1 cellular context compared by ENCODE assay signal in the genomic region with DNA sequence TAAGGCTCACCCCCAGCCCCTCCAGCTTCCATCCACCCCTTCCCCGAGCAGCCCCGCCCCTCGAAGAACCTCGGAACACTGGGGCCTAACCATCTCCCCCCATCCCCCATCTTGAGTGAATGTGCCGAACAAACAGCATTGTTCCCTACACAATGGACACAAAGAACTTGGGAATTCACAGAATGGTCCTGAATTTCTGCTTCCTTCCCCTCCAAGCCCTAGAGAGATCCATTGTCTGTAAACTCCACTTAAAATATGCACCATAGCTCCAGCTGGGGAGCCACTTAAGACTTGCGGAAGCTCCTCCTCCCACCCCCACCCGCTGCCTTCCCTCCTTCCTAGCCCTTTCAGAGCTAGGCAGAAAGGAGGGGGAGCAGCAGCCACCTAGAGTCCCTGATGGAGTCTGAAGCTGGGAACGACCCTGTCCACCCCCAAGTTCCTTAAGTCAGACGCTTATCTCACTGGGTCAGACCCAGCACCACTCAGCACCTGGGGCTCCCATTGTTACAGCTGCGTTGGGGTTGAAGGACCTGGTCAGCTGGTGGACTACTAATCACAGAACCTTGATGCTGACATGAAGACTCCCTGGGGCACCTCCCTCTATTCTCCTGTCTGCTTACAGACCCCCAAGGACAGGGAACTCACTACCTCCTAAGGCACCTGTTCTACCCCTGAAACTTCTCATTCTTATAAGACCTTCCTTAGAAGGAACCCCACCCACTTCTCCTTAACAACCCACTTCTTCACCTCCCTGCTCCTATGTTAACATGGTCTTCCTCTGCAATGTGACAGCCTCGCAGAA.
TF ChIP-seq lines count a peak whose summit lies in the region.

No MANE protein-coding gene starts in this region.

TF ChIP-seq in WTC11, 78 proteins besides CTCF, POLR2A, EP300 and RAD21 (continued from another document):
- TF ChIP-seq, protein P1, sequence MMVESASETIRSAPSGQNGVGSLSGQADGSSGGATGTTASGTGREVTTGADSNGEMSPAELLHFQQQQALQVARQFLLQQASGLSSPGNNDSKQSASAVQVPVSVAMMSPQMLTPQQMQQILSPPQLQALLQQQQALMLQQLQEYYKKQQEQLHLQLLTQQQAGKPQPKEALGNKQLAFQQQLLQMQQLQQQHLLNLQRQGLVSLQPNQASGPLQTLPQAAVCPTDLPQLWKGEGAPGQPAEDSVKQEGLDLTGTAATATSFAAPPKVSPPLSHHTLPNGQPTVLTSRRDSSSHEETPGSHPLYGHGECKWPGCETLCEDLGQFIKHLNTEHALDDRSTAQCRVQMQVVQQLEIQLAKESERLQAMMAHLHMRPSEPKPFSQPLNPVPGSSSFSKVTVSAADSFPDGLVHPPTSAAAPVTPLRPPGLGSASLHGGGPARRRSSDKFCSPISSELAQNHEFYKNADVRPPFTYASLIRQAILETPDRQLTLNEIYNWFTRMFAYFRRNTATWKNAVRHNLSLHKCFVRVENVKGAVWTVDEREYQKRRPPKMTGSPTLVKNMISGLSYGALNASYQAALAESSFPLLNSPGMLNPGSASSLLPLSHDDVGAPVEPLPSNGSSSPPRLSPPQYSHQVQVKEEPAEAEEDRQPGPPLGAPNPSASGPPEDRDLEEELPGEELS (CRISPR knock-in tag; IDR thresholded peaks at IDR 0.05) = peak; percentile 85; the same call in 1 of the 2 replicates
- TF ChIP-seq CREM (CRISPR knock-in tag; IDR thresholded peaks at IDR 0.05) = 0 out of 2 replicates have a peak, but pooled peaks have one; percentile 40
- TF ChIP-seq PRRX2 (CRISPR knock-in tag; IDR thresholded peaks at IDR 0.05) = no peak
- TF ChIP-seq TEAD1 (CRISPR knock-in tag; IDR thresholded peaks at IDR 0.05) = peak; percentile 93; the same call in 1 of the 2 replicates
- TF ChIP-seq GTF2I (CRISPR knock-in tag; conservative IDR thresholded peaks at IDR 0.05) = 0 out of 2 replicates have a peak, but pooled peaks have one; percentile 63
- peak; percentile 78 for TF ChIP-seq SP1 (CRISPR knock-in tag; conservative IDR thresholded peaks at IDR 0.05)
- no peak for TF ChIP-seq ELF4 (CRISPR knock-in tag; IDR thresholded peaks at IDR 0.05; ENCODE audit: low read depth)
- TF ChIP-seq, protein P2, sequence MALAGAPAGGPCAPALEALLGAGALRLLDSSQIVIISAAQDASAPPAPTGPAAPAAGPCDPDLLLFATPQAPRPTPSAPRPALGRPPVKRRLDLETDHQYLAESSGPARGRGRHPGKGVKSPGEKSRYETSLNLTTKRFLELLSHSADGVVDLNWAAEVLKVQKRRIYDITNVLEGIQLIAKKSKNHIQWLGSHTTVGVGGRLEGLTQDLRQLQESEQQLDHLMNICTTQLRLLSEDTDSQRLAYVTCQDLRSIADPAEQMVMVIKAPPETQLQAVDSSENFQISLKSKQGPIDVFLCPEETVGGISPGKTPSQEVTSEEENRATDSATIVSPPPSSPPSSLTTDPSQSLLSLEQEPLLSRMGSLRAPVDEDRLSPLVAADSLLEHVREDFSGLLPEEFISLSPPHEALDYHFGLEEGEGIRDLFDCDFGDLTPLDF (CRISPR knock-in tag; IDR thresholded peaks at IDR 0.05) = no peak
- TF ChIP-seq, protein P3, sequence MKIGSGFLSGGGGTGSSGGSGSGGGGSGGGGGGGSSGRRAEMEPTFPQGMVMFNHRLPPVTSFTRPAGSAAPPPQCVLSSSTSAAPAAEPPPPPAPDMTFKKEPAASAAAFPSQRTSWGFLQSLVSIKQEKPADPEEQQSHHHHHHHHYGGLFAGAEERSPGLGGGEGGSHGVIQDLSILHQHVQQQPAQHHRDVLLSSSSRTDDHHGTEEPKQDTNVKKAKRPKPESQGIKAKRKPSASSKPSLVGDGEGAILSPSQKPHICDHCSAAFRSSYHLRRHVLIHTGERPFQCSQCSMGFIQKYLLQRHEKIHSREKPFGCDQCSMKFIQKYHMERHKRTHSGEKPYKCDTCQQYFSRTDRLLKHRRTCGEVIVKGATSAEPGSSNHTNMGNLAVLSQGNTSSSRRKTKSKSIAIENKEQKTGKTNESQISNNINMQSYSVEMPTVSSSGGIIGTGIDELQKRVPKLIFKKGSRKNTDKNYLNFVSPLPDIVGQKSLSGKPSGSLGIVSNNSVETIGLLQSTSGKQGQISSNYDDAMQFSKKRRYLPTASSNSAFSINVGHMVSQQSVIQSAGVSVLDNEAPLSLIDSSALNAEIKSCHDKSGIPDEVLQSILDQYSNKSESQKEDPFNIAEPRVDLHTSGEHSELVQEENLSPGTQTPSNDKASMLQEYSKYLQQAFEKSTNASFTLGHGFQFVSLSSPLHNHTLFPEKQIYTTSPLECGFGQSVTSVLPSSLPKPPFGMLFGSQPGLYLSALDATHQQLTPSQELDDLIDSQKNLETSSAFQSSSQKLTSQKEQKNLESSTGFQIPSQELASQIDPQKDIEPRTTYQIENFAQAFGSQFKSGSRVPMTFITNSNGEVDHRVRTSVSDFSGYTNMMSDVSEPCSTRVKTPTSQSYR (CRISPR knock-in tag; IDR thresholded peaks at IDR 0.05) = peak; percentile 96
